Comparison of ENCODE assay signal across 38 cellular contexts in the genomic region with DNA sequence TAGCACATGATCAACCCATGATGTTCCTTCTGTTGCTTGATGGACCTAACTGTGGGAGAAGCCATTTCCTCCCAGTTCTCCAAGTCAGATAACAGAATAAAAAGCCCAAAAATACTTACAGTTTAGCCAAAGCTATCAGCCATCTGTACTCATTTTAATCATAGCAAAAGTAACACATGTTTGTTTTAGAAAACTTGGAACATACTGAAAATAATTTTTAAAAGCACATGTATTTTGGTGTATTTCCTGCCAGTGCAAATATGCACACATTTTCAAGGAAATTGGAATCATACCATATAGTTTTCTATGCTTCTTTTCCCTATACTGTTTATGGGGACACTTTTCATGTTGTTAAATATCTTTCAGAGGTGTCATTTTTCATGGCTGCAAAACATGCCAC. TPM values are rescaled to one million over a fixed set of nuclear protein-coding genes. Genes with fewer than 3 reads are reported as not detected.
"Had no signal": no experiment of that assay in that cellular context is flagged by ENCODE, and none has a peak within 500 bp of the region (broad histone marks: within the 10 kb centered on the region; RNA-seq: fewer than 3 reads in every experiment).

No MANE protein-coding gene starts in this region.

- H3K27me3 ChIP-seq: MG63 had no signal

- H3K9me3 ChIP-seq: MG63 had no signal

- DNase-seq: Karpas-422, Kasumi-1, MG63, MM.1S, MV-4-11, NCI-H1048, NCI-H1092, NCI-H1105, NCI-H1105 treated with DMSO at 0.1 percent for 48 hours, NCI-H1417, NCI-H1417 treated with DMSO at 0.1 percent for 48 hours, NCI-H1436, NCI-H1436 treated with DMSO at 0.1 percent for 48 hours, NCI-H146, NCI-H1694, NCI-H1694 treated with DMSO at 0.1 percent for 48 hours, NCI-H187, NCI-H187 treated with DMSO at 0.1 percent for 48 hours, NCI-H1930, NCI-H2029, NCI-H2029 treated with DMSO at 0.1 percent for 48 hours, NCI-H2081, NCI-H2081 treated with DMSO at 0.1 percent for 48 hours, NCI-H2107, NCI-H2171, NCI-H2227 treated with DMSO at 0.1 percent for 48 hours, NCI-H226, NCI-H345, NCI-H446, NCI-H446 treated with DMSO at 0.1 percent for 48 hours, NCI-H510A, NCI-H510A treated with DMSO at 0.1 percent for 48 hours, NCI-H524, NCI-H524 treated with DMSO at 0.1 percent for 48 hours had no signal

- H3K36me3 ChIP-seq: MG63 had no signal

- H3K4me3 ChIP-seq: MG63 had no signal

RNA-seq across cellular contexts. Expression of gene BOD1L2, which starts 51.1 kb away (rescaled TPM):
- total RNA-seq: LHCN-M2, M059J, MCF 10A, NCI-H460 had no signal
